In the genomic region with DNA sequence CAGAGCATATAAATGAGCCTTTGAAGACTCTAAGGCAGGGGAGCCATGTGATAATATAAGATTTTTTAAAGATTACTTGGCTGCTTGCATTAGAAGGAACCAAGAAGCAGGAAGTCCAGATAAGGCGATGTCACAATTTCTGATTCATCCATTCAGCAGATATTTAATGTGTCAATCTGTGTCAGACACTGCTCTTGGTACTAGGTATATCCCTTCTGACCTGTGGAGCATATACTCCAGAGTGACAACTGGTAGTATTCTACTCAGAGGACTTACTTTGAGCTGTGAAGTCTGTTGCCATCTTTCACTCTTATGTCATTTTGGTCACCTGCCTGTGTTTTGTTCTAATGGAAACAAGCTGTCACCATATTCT, we compare ENCODE assay signal across 1 cellular context.
TF ChIP-seq lines count a peak whose summit lies in the region.

No MANE protein-coding gene starts in this region.

TF ChIP-seq in A549, 52 proteins besides CTCF, POLR2A, EP300 and RAD21 (continued from another document):
- TF ChIP-seq HMGXB4 (CRISPR knock-in tag; IDR thresholded peaks at IDR 0.05; ENCODE audit: borderline replicate concordance) (peak; percentile 49; the same call in 1 of the 2 replicates), FOSB (CRISPR knock-in tag; IDR thresholded peaks at IDR 0.05) (peak; percentile 94), CEBPB (IDR thresholded peaks at IDR 0.05) (peak in 1 of 2 experiments; percentile 33; a peak in 1 of 4 replicates), EHF (CRISPR knock-in tag; IDR thresholded peaks at IDR 0.05) (peak; percentile 72), ZNF302 (CRISPR knock-in tag; IDR thresholded peaks at IDR 0.05) (no peak), FOSL2 (IDR thresholded peaks at IDR 0.05) (no peak; the same call in 1 of the 2 replicates), FOSL2 (CRISPR knock-in tag; IDR thresholded peaks at IDR 0.05) (peak; percentile 63), KDM1A (IDR thresholded peaks at IDR 0.05; ENCODE audit: low read depth) (no peak), HEYL (CRISPR knock-in tag; IDR thresholded peaks at IDR 0.05) (no peak), MAZ (IDR thresholded peaks at IDR 0.05; ENCODE audit: borderline replicate concordance, low read depth, low read length) (no peak), POLR2AphosphoS2 (conservative IDR thresholded peaks at IDR 0.05; ENCODE audit: low read length) (peak; percentile 97), FOXS1 (CRISPR knock-in tag; IDR thresholded peaks at IDR 0.05) (no peak), MAFK (IDR thresholded peaks at IDR 0.05; ENCODE audit: partially characterized antibody) (peak; percentile 73), HOXA7 (CRISPR knock-in tag; IDR thresholded peaks at IDR 0.05) (peak; percentile 97), BHLHE40 (IDR thresholded peaks at IDR 0.05; ENCODE audit: low read depth, low read length) (no peak)
- TF ChIP-seq, protein P1, sequence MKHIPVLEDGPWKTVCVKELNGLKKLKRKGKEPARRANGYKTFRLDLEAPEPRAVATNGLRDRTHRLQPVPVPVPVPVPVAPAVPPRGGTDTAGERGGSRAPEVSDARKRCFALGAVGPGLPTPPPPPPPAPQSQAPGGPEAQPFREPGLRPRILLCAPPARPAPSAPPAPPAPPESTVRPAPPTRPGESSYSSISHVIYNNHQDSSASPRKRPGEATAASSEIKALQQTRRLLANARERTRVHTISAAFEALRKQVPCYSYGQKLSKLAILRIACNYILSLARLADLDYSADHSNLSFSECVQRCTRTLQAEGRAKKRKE (CRISPR knock-in tag; IDR thresholded peaks at IDR 0.05; ENCODE audit: low read depth), result 0 out of 2 replicates have a peak, but pooled peaks have one; percentile 61
TF ChIP-seq in A549: peak in this region for 10.
